1 cellular context compared by ENCODE assay signal in the genomic region with DNA sequence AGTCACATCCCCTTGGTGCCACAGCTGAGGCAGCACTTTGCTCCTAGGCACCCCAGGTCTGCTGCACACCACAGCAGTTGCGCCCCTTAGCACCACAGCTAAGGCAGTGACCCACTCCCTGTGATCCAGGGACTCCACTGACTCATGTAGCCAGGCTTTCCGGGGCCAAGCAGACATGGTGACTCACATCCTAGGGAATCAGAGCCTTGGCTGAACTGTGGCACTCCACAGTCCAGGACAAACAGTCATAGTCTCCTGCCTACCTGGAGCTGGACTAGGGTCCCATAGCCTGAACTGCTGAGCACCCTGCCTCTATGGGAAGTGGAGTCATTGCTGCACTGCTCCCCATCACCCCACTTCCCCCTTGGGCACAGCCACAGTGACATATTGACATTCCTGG.
A peak's percentile ranks its signal among the peaks of the same experiment; 100 is the strongest.
TF ChIP-seq lines count a peak whose summit lies in the region.

No MANE protein-coding gene starts in this region.

TF ChIP-seq in SK-N-SH, 30 proteins besides CTCF, POLR2A, EP300 and RAD21 (continued from another document):
- TF ChIP-seq, protein P1, sequence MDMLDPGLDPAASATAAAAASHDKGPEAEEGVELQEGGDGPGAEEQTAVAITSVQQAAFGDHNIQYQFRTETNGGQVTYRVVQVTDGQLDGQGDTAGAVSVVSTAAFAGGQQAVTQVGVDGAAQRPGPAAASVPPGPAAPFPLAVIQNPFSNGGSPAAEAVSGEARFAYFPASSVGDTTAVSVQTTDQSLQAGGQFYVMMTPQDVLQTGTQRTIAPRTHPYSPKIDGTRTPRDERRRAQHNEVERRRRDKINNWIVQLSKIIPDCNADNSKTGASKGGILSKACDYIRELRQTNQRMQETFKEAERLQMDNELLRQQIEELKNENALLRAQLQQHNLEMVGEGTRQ (IDR thresholded peaks at IDR 0.05; ENCODE audit: borderline replicate concordance, low read depth, low read length) = no peak
- TF ChIP-seq JUND (IDR thresholded peaks at IDR 0.05) (peak; percentile 92), MEF2A (IDR thresholded peaks at IDR 0.05; ENCODE audit: borderline replicate concordance, low read depth) (no peak), MXI1 (IDR thresholded peaks at IDR 0.05; ENCODE audit: low read depth, low read length) (no peak)
- TF ChIP-seq, protein P2, sequence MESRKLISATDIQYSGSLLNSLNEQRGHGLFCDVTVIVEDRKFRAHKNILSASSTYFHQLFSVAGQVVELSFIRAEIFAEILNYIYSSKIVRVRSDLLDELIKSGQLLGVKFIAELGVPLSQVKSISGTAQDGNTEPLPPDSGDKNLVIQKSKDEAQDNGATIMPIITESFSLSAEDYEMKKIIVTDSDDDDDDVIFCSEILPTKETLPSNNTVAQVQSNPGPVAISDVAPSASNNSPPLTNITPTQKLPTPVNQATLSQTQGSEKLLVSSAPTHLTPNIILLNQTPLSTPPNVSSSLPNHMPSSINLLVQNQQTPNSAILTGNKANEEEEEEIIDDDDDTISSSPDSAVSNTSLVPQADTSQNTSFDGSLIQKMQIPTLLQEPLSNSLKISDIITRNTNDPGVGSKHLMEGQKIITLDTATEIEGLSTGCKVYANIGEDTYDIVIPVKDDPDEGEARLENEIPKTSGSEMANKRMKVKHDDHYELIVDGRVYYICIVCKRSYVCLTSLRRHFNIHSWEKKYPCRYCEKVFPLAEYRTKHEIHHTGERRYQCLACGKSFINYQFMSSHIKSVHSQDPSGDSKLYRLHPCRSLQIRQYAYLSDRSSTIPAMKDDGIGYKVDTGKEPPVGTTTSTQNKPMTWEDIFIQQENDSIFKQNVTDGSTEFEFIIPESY (IDR thresholded peaks at IDR 0.05; ENCODE audit: borderline replicate concordance, low read depth) = no peak
